In the genomic region with DNA sequence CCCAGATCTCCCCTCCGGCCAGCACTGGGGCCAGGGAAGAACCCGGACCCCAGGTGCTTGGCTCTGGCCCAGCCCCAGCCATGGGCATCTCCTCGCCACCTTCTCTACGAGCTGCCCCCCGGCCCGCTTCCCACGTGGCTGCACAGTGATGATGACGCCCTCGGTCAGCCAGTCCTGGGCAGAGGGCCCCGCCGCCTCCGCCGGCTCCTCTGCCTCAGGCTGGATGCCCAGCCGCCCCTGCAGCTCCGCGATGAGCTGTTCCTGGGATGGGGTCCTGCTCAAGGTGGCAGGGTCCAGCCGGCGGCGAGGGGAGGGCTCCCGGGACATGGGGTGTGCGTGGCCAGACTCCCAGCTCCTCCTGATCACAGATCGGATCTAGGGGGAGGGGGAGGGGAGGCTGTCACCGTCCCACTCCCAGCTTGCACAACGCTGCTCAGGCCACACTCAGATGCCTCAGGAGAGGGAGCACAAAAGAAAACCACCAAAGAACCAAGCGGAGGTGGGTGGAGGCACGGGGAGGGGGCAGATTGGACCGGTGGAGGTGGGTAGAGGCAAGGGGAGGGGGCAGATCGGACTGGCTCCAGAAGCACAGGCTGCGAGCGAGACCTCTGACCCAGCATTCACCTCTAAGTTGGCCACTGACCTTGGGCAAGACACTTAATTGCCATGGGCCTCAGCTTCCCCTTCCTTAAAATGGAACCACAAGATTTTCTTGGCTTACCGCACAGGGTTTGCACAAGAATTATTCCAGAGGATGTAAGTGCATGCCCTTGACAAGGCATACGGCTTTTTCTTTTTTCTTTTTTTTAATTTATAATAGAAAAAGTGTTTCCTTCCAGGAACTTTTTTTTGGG, we compare ENCODE assay signal across 23 cellular contexts. TPM values are rescaled to one million over a fixed set of nuclear protein-coding genes. Genes with fewer than 3 reads are reported as not detected.
A peak's percentile ranks its signal among the peaks of the same experiment; 100 is the strongest.
DNase-seq lines count a peak whose midpoint lies in the region; ATAC-seq and TF ChIP-seq lines count a peak whose summit lies in the region.
"Had no signal": no experiment of that assay in that cellular context is flagged by ENCODE, and none has a peak within 500 bp of the region (broad histone marks: within the 10 kb centered on the region; RNA-seq: fewer than 3 reads in every experiment).

No MANE protein-coding gene starts in this region.

- CTCF ChIA-PET in HEK293 (lab: Yijun Ruan, JAX) = interaction anchor here (0.9 to 4.4 kb wide), 3 partner anchors 8 to 75 kb away, joined by 3 to 30 read pairs (median 4); a partner anchor contains a TSS

- H3K27me3 Mint-ChIP-seq in neural progenitor cell (ENCODE audit: insufficient read depth, low read depth) = peaks cover 5% of the 10 kb centered on the region
- H3K27me3 Mint-ChIP-seq: activated naive CD8-positive, alpha-beta T cell had no signal

- H3K36me3 ChIP-seq in HEK293 (ENCODE audit: control insufficient read depth in 2 of 2, insufficient read depth in 1 of 2, low read length in 2 of 2) = peaks cover 3 to 72% of the 10 kb centered on the region in 2 experiments; a peak in 2 of 3 replicates
- H3K36me3 ChIP-seq in neural progenitor cell = no peaks in the 10 kb centered on the region

- POLR2A ChIA-PET in HEK293 (lab: Yijun Ruan, JAX) = interaction anchor here (0.6 to 2.5 kb wide), 3 partner anchors 9 to 16 kb away, joined by 3 to 19 read pairs (median 6); a partner anchor contains a TSS

- H3K4me3 Mint-ChIP-seq in neural progenitor cell = no peak overlapping the region
- H3K4me3 Mint-ChIP-seq: activated naive CD8-positive, alpha-beta T cell had no signal

- peaks cover 10% of the 10 kb centered on the region for H3K4me1 Mint-ChIP-seq in neural progenitor cell

- no peak overlapping the region for H3K27ac ChIP-seq in HEK293 (ENCODE audit: extremely low read depth, low read depth, low read length)
- H3K27ac ChIP-seq in neural progenitor cell = peak overlapping the region; percentile 46
- H3K27ac ChIP-seq: BLaER1 treated with 17β-estradiol and CSF1 and Interleukin-3, amounts not matched to agents 10 nM and 100 nM; colonic mucosa; heart right ventricle; Peyer's patch had no signal

- H3K27ac Mint-ChIP-seq in neural progenitor cell = no peak overlapping the region
- H3K27ac Mint-ChIP-seq: activated naive CD8-positive, alpha-beta T cell had no signal

- no peaks in the 10 kb centered on the region for H3K27me3 ChIP-seq in neural progenitor cell
- H3K27me3 ChIP-seq: BLaER1 treated with 17β-estradiol and CSF1 and Interleukin-3, amounts not matched to agents 10 nM and 100 nM; colonic mucosa; heart right ventricle; Peyer's patch had no signal

- H3K4me3 ChIP-seq in HEK293 (ENCODE audit: low read depth, low read length) (no peak overlapping the region), neural progenitor cell (no peak overlapping the region)
- H3K4me3 ChIP-seq: BLaER1 treated with 17β-estradiol and CSF1 and Interleukin-3, amounts not matched to agents 10 nM and 100 nM; colonic mucosa; heart right ventricle; Peyer's patch had no signal

- H3K9ac ChIP-seq in neural progenitor cell = no peak overlapping the region
- H3K9ac ChIP-seq: BLaER1 treated with 17β-estradiol and CSF1 and Interleukin-3, amounts not matched to agents 10 nM and 100 nM had no signal

- H3K36me3 Mint-ChIP-seq in neural progenitor cell = peaks cover 3% of the 10 kb centered on the region
- H3K36me3 Mint-ChIP-seq: activated naive CD8-positive, alpha-beta T cell had no signal

- ATAC-seq in HG03354 (IDR thresholded peaks at IDR 0.05; ENCODE audit: poor library complexity, severe bottlenecking, unreplicated experiment) (no peak), GM18873 (IDR thresholded peaks at IDR 0.05; ENCODE audit: low FRiP score, unreplicated experiment) (no peak), GM21367 (IDR thresholded peaks at IDR 0.05; ENCODE audit: unreplicated experiment) (no peak)
- ATAC-seq: sciatic nerve had no signal

- H3K9me3 ChIP-seq in HEK293 (ENCODE audit: control insufficient read depth, insufficient read depth, low read depth, low read length) (no peaks in the 10 kb centered on the region), neural progenitor cell (ENCODE audit: low read depth) (no peaks in the 10 kb centered on the region)
- H3K9me3 ChIP-seq: BLaER1 treated with 17β-estradiol and CSF1 and Interleukin-3, amounts not matched to agents 10 nM and 100 nM; colonic mucosa; heart right ventricle; Peyer's patch had no signal

- H3K4me2 ChIP-seq in neural progenitor cell = no peak overlapping the region
- H3K4me2 ChIP-seq: BLaER1 treated with 17β-estradiol and CSF1 and Interleukin-3, amounts not matched to agents 10 nM and 100 nM had no signal

- H3K9me3 Mint-ChIP-seq in neural progenitor cell = no peaks in the 10 kb centered on the region

- H3F3A ChIP-seq in neural progenitor cell (ENCODE audit: low read depth) = no peaks in the 10 kb centered on the region

- TF ChIP-seq CTCF in HEK293 (tag by site-specific recombination; IDR thresholded peaks at IDR 0.05) (no peak), neural progenitor cell (IDR thresholded peaks at IDR 0.05) (no peak)

- peak; percentile 61 to 63 for DNase-seq in NOMO-1 (lab: John Stamatoyannopoulos, UW; ENCODE audit: unreplicated experiment in 2 of 2)
- peak; percentile 66 for DNase-seq in SKM-1 treated with dmso at 0.1 percent for 144 hours (lab: John Stamatoyannopoulos, UW; ENCODE audit: unreplicated experiment)
- no peak for DNase-seq in neural progenitor cell (ENCODE audit: low spot score)
- DNase-seq: activated CD4-positive, alpha-beta T cell treated with anti-CD3 and anti-CD28 coated beads for 4 hours; activated T-cell treated with anti-CD3 and anti-CD28 coated beads for 4 hours; colonic mucosa; effector CD8-positive, alpha-beta T cell; erythroblast; GDM1; heart right ventricle; KG1; kidney glomerular epithelial cell; Peyer's patch; stimulated activated CD4-positive, alpha-beta T cell treated with anti-CD3 and anti-CD28 coated beads, Interleukin-12 subunit alpha, Interleukin-12 subunit beta, amount 100 ng/mL, for 4 hours; stimulated activated CD4-positive, alpha-beta T cell treated with anti-CD3 and anti-CD28 coated beads, Interleukin-4, amount 100 ng/mL, for 1 hour; trophoblast cell had no signal

- no peaks in the 10 kb centered on the region for H4K20me1 ChIP-seq in neural progenitor cell (ENCODE audit: low read depth)

- H3K4me1 ChIP-seq in HEK293 (ENCODE audit: control insufficient read depth, insufficient read depth, low read length) (no peaks in the 10 kb centered on the region), neural progenitor cell (no peaks in the 10 kb centered on the region)
- H3K4me1 ChIP-seq: colonic mucosa, Peyer's patch had no signal

- no peak overlapping the region for H2AFZ ChIP-seq in neural progenitor cell (replicated peaks)

- H3K79me2 ChIP-seq in neural progenitor cell (ENCODE audit: low read depth) = no peaks in the 10 kb centered on the region

TF ChIP-seq in HEK293, 187 proteins besides CTCF, POLR2A, EP300 and RAD21:
- TF ChIP-seq ZNF155 (tag by site-specific recombination; IDR thresholded peaks at IDR 0.05) = no peak
- TF ChIP-seq EGR2 (tag by site-specific recombination; IDR thresholded peaks at IDR 0.05; ENCODE audit: low read depth) = peak; percentile 60
- TF ChIP-seq ZFHX2 (tag by site-specific recombination; conservative IDR thresholded peaks at IDR 0.05) = peak; percentile 62

RNA-seq across cellular contexts. Expression of a gene that starts 16.1 kb away (rescaled TPM):
- total RNA-seq in neural progenitor cell (ENCODE audit: low replicate concordance) = 7,069 and 9,364 TPM in 2 replicates

RNA-seq across cellular contexts. Expression of a gene that starts 22.5 kb away (rescaled TPM):
- 60.9 and 74.3 TPM in 2 replicates for total RNA-seq in neural progenitor cell (ENCODE audit: low replicate concordance)

RNA-seq across cellular contexts. Expression of a gene that starts 48.6 kb away (rescaled TPM):
- 8.2 and 19.3 TPM in 2 replicates for total RNA-seq in neural progenitor cell (ENCODE audit: low replicate concordance)
